In genomic region chr7:117664047-117664446, GRCh38 we compare ENCODE assay signal across 27 cellular contexts.
"Had no signal": no experiment of that assay in that cellular context is flagged by ENCODE, and none has a peak within 500 bp of the region (broad histone marks: within the 10 kb centered on the region; RNA-seq: fewer than 3 reads in every experiment).

No MANE protein-coding gene starts in this region.

- H3K27me3 ChIP-seq: brain microvascular endothelial cell had no signal

- H3K4me1 Mint-ChIP-seq: activated CD4-positive, alpha-beta T cell treated with anti-CD3 and anti-CD28 coated beads, Interleukin-2, amount 10 ng/mL, durations not matched to agents 7 days and 5 days; activated T-helper 17 cell treated with anti-CD3 and anti-CD28 coated beads, Interleukin-2, amount 50 U/mL, for 72 hours; central memory CD8-positive, alpha-beta T cell; WTC11 had no signal

- H3K27me3 Mint-ChIP-seq: activated CD4-positive, alpha-beta T cell treated with anti-CD3 and anti-CD28 coated beads, Interleukin-2, amount 10 ng/mL, durations not matched to agents 7 days and 5 days; activated CD8-positive, alpha-beta T cell treated with anti-CD3 and anti-CD28 coated beads for 36 hours; activated naive CD8-positive, alpha-beta T cell; activated T-helper 17 cell treated with anti-CD3 and anti-CD28 coated beads, Interleukin-2, amount 50 U/mL, for 72 hours; central memory CD8-positive, alpha-beta T cell; dendritic cell treated with granulocyte-macrophage colony-stimulating factor and Interleukin-4, amounts not matched to agents 40 ng/mL and 50 ng/mL, for 4 days had no signal

- H3K4me3 ChIP-seq: coronary artery, dorsolateral prefrontal cortex had no signal

- H3K27ac Mint-ChIP-seq: activated CD4-positive, alpha-beta T cell treated with anti-CD3 and anti-CD28 coated beads, Interleukin-2, amount 10 ng/mL, durations not matched to agents 7 days and 5 days; activated CD8-positive, alpha-beta T cell treated with anti-CD3 and anti-CD28 coated beads for 36 hours; activated naive CD8-positive, alpha-beta T cell; activated T-helper 17 cell treated with anti-CD3 and anti-CD28 coated beads, Interleukin-2, amount 50 U/mL, for 72 hours; dendritic cell treated with granulocyte-macrophage colony-stimulating factor and Interleukin-4, amounts not matched to agents 40 ng/mL and 50 ng/mL, for 4 days; endodermal cell; WTC11 had no signal

- H3K36me3 ChIP-seq: brain microvascular endothelial cell had no signal

- ATAC-seq: activated CD8-positive, alpha-beta T cell treated with anti-CD3 and anti-CD28 coated beads for 36 hours; activated T-cell treated with anti-CD3 and anti-CD28 coated beads, Interleukin-2, amount 50 U/mL, for 4 hours; activated T-helper 17 cell treated with anti-CD3 and anti-CD28 coated beads, Interleukin-2, amount 50 U/mL, for 72 hours; esophagus mucosa; WTC11 had no signal

- H3K9me3 Mint-ChIP-seq: activated CD4-positive, alpha-beta T cell treated with anti-CD3 and anti-CD28 coated beads, Interleukin-2, amount 10 ng/mL, durations not matched to agents 7 days and 5 days; activated CD8-positive, alpha-beta T cell treated with anti-CD3 and anti-CD28 coated beads for 36 hours; activated T-cell treated with anti-CD3 and anti-CD28 coated beads, Interleukin-2, amount 50 U/mL, for 4 hours; dendritic cell treated with granulocyte-macrophage colony-stimulating factor and Interleukin-4, amounts not matched to agents 40 ng/mL and 50 ng/mL, for 4 days; endodermal cell had no signal

- H3K4me3 Mint-ChIP-seq: activated CD4-positive, alpha-beta T cell treated with anti-CD3 and anti-CD28 coated beads, Interleukin-2, amount 10 ng/mL, durations not matched to agents 7 days and 5 days; activated CD8-positive, alpha-beta T cell treated with anti-CD3 and anti-CD28 coated beads for 36 hours; activated naive CD8-positive, alpha-beta T cell; activated T-cell treated with anti-CD3 and anti-CD28 coated beads, Interleukin-2, amount 50 U/mL, for 4 hours; activated T-helper 17 cell treated with anti-CD3 and anti-CD28 coated beads, Interleukin-2, amount 50 U/mL, for 72 hours; central memory CD8-positive, alpha-beta T cell; dendritic cell treated with granulocyte-macrophage colony-stimulating factor and Interleukin-4, amounts not matched to agents 40 ng/mL and 50 ng/mL, for 4 days; endodermal cell; WTC11 had no signal

- H3K27ac ChIP-seq: brain microvascular endothelial cell, coronary artery, dorsolateral prefrontal cortex had no signal

- DNase-seq: activated CD4-positive, alpha-beta T cell treated with anti-CD3 and anti-CD28 coated beads for 1 hour; activated CD4-positive, alpha-beta T cell treated with anti-CD3 and anti-CD28 coated beads for 4 hours; activated CD4-positive, alpha-beta T cell treated with anti-CD3 and anti-CD28 coated beads, Interleukin-2, amount 10 ng/mL, durations not matched to agents 7 days and 5 days; activated CD4-positive, alpha-beta T cell treated with anti-CD3 and anti-CD28 coated beads, Interleukin-2, amount 50 U/mL, for 4 hours; activated CD8-positive, alpha-beta memory T cell treated with anti-CD3 and anti-CD28 coated beads for 24 hours; activated CD8-positive, alpha-beta T cell treated with anti-CD3 and anti-CD28 coated beads for 36 hours; activated effector memory CD4-positive, alpha-beta T cell treated with Interleukin-2 at 50 U/mL for 16 hours; activated gamma-delta T cell treated with Interleukin-2 at 50 U/mL for 16 hours; activated naive CD4-positive, alpha-beta T cell treated with anti-CD3 and anti-CD28 coated beads, Interleukin-2, amount 50 U/mL, for 16 hours; activated naive CD4-positive, alpha-beta T cell treated with Interleukin-2 at 50 U/mL for 16 hours; activated T-cell treated with anti-CD3 and anti-CD28 coated beads, Interleukin-2, amount 50 U/mL, for 4 hours; amniotic stem cell; anterior cingulate cortex; brain microvascular endothelial cell; dorsolateral prefrontal cortex; effector memory CD4-positive, alpha-beta T cell; endodermal cell; foreskin fibroblast; head of caudate nucleus; T-helper 2 cell had no signal

- H3K36me3 Mint-ChIP-seq: activated naive CD8-positive, alpha-beta T cell; WTC11 had no signal
